In genomic region chr3:148089171-148089570, GRCh38 we compare ENCODE assay signal across 19 cellular contexts.
DNase-seq lines count a peak whose midpoint lies in the region; ATAC-seq and TF ChIP-seq lines count a peak whose summit lies in the region.
"Had no signal": no experiment of that assay in that cellular context is flagged by ENCODE, and none has a peak within 500 bp of the region (broad histone marks: within the 10 kb centered on the region; RNA-seq: fewer than 3 reads in every experiment).

No MANE protein-coding gene starts in this region.

- no peaks in the 10 kb centered on the region for H3K36me3 Mint-ChIP-seq in CD4-positive, CD25-positive, alpha-beta regulatory T cell

- ATAC-seq in CD4-positive, CD25-positive, alpha-beta regulatory T cell (ENCODE audit: low read depth in 2 of 2): peak in 1 of 2 donors; percentile 55
- ATAC-seq: GM23338, HepG2, K562, Panc1 had no signal

- H3K27ac ChIP-seq in CD4-positive, CD25-positive, alpha-beta regulatory T cell (ENCODE audit: insufficient read depth, low read length, poor library complexity, severe bottlenecking): no peak overlapping the region
- H3K27ac ChIP-seq in SK-N-SH (ENCODE audit: low read depth in 2 of 2, low read length in 1 of 2): peak overlapping the region in 1 of 2 experiments; percentile 69; a peak in 1 of 4 replicates
- H3K27ac ChIP-seq: C4-2B had no signal

- TF ChIP-seq EP300 in SK-N-SH (IDR thresholded peaks at IDR 0.05; ENCODE audit: borderline replicate concordance in 1 of 2, low read depth in 1 of 2, low read length in 1 of 2): peak; percentile 14 to 62; a peak in 2 of 4 replicates

- H3K4me3 ChIP-seq in CD4-positive, CD25-positive, alpha-beta regulatory T cell (ENCODE audit: low read depth, low read length): peak overlapping the region; percentile 4
- no peak overlapping the region for H3K4me3 ChIP-seq in SK-N-SH (ENCODE audit: low read depth in 2 of 2, low read length in 1 of 2)
- H3K4me3 ChIP-seq: GM23338, K562 had no signal

- no peak overlapping the region for H2AFZ ChIP-seq in SK-N-SH (ENCODE audit: low read depth)
- H2AFZ ChIP-seq: GM23338 had no signal

- H3K9me3 ChIP-seq in CD4-positive, CD25-positive, alpha-beta regulatory T cell (ENCODE audit: control insufficient read depth in 2 of 2, low read length in 2 of 2): no peaks in the 10 kb centered on the region
- no peaks in the 10 kb centered on the region for H3K9me3 ChIP-seq in SK-N-SH

- H3K4me3 Mint-ChIP-seq in CD4-positive, CD25-positive, alpha-beta regulatory T cell: peak overlapping the region in 3 of 4 donors; percentile 7 to 67 (median 51)
- H3K4me3 Mint-ChIP-seq: GM23338 had no signal

- H3K36me3 ChIP-seq in CD4-positive, CD25-positive, alpha-beta regulatory T cell (ENCODE audit: control insufficient read depth, insufficient read depth, low read length): no peaks in the 10 kb centered on the region
- H3K36me3 ChIP-seq in SK-N-SH (replicated peaks in 1 of 2; ENCODE audit: control insufficient read depth in 1 of 2, insufficient read depth in 2 of 2, low read length in 1 of 2): no peaks in the 10 kb centered on the region

- peaks cover 4 to 25% (median 5%) of the 10 kb centered on the region in 4 donors for H3K4me1 Mint-ChIP-seq in CD4-positive, CD25-positive, alpha-beta regulatory T cell

- no peak for TF ChIP-seq CTCF in SK-N-SH (IDR thresholded peaks at IDR 0.05)

- H3K27ac Mint-ChIP-seq in CD4-positive, CD25-positive, alpha-beta regulatory T cell: peak overlapping the region; percentile 49 to 62 (median 50)
- H3K27ac Mint-ChIP-seq: GM23338 had no signal

- no peaks in the 10 kb centered on the region for H3F3A ChIP-seq in SK-N-SH (replicated peaks; ENCODE audit: insufficient read depth)

- CTCF ChIA-PET in SK-N-SH (lab: Yijun Ruan, JAX): interaction anchor here (5.9 kb wide), 1 partner anchor 12 kb away, joined by 35 read pairs; no protein-coding TSS in a partner anchor

- DNase-seq in CD4-positive, CD25-positive, alpha-beta regulatory T cell: peak in 2 of 3 donors; percentile 27 to 37
- DNase-seq in LHCN-M2 (ENCODE audit: low read depth) (peak; percentile 68), SK-N-SH (no peak), myocyte (ENCODE audit: low read depth) (peak; percentile 62), GOT3 (lab: John Stamatoyannopoulos, UW) (no peak), NCI-H526 (lab: John Stamatoyannopoulos, UW) (no peak), T-helper 9 cell (no peak)
- DNase-seq: DMS53, HCEC 1CT, NCI-H1092 treated with DMSO at 0.1 percent for 48 hours, NCI-H1436 treated with DMSO at 0.1 percent for 48 hours, NCI-H1930, NCI-H748 treated with DMSO at 0.1 percent for 48 hours, SIG-M5 had no signal

- no peaks in the 10 kb centered on the region for H3K4me1 ChIP-seq in CD4-positive, CD25-positive, alpha-beta regulatory T cell (ENCODE audit: control insufficient read depth, insufficient read depth, low read length, poor library complexity, severe bottlenecking)
- H3K4me1 ChIP-seq in SK-N-SH (ENCODE audit: control insufficient read depth in 1 of 2, insufficient read depth in 2 of 2, low read depth in 1 of 2, low read length in 1 of 2): peaks cover 0 to 14% of the 10 kb centered on the region in 2 experiments; a peak in 2 of 4 replicates

- no peaks in the 10 kb centered on the region for H3K27me3 ChIP-seq in CD4-positive, CD25-positive, alpha-beta regulatory T cell (ENCODE audit: control insufficient read depth, insufficient read depth, low read length)
- H3K27me3 ChIP-seq in SK-N-SH (ENCODE audit: insufficient read depth): no peaks in the 10 kb centered on the region

- H3K79me2 ChIP-seq in SK-N-SH (ENCODE audit: insufficient read depth): no peaks in the 10 kb centered on the region

- H3K9ac ChIP-seq in SK-N-SH: no peak overlapping the region

- H3K9me2 ChIP-seq in SK-N-SH: no peaks in the 10 kb centered on the region

- POLR2A ChIA-PET in SK-N-SH (lab: Yijun Ruan, JAX): no interaction called here

- H3K9me3 Mint-ChIP-seq in CD4-positive, CD25-positive, alpha-beta regulatory T cell: peaks cover 0 to 6% (median 2%) of the 10 kb centered on the region in 7 donors
- H3K9me3 Mint-ChIP-seq: GM23338 had no signal

- H4K20me1 ChIP-seq in SK-N-SH (ENCODE audit: insufficient read depth): no peaks in the 10 kb centered on the region

- TF ChIP-seq RAD21 in SK-N-SH (IDR thresholded peaks at IDR 0.05; ENCODE audit: low read length): no peak

- H3K4me2 ChIP-seq in SK-N-SH: no peak overlapping the region
- H3K4me2 ChIP-seq: GM23338 had no signal

- no peaks in the 10 kb centered on the region for H3K27me3 Mint-ChIP-seq in CD4-positive, CD25-positive, alpha-beta regulatory T cell

TF ChIP-seq in SK-N-SH, 30 proteins besides CTCF, POLR2A, EP300 and RAD21:
- TF ChIP-seq FOXJ3 (CRISPR knock-in tag; IDR thresholded peaks at IDR 0.05): 0 out of 2 replicates have a peak, but pooled peaks have one; percentile 30
- no peak for TF ChIP-seq CHD2 (IDR thresholded peaks at IDR 0.05; ENCODE audit: low read length, partially characterized antibody)
- TF ChIP-seq FOXM1 (IDR thresholded peaks at IDR 0.05; ENCODE audit: low read depth): no peak
- no peak for TF ChIP-seq USF2 (IDR thresholded peaks at IDR 0.05; ENCODE audit: borderline replicate concordance, low read depth, low read length)
- TF ChIP-seq MEF2A (IDR thresholded peaks at IDR 0.05; ENCODE audit: borderline replicate concordance, low read depth): no peak
- TF ChIP-seq MXI1 (IDR thresholded peaks at IDR 0.05; ENCODE audit: low read depth, low read length): no peak
- TF ChIP-seq TAF1 (IDR thresholded peaks at IDR 0.05; ENCODE audit: borderline replicate concordance, low read depth, low read length): no peak
- TF ChIP-seq SMC3 (IDR thresholded peaks at IDR 0.05; ENCODE audit: low read depth, low read length): no peak
- TF ChIP-seq FOSL2 (IDR thresholded peaks at IDR 0.05; ENCODE audit: borderline replicate concordance, low read depth): no peak
- peak; percentile 68; the same call in 1 of the 2 replicates for TF ChIP-seq GATA2 (CRISPR knock-in tag; IDR thresholded peaks at IDR 0.05)
- peak; percentile 40 for TF ChIP-seq TCF12 (IDR thresholded peaks at IDR 0.05)
- TF ChIP-seq NFIC (IDR thresholded peaks at IDR 0.05; ENCODE audit: borderline replicate concordance): no peak

Comparison
In these comparisons a context has a peak if more than half of its experiments do, and no peak if none do; other contexts are left out.
1. DNase-seq: peak in CD4-positive, CD25-positive, alpha-beta regulatory T cell (2 of 3), LHCN-M2 (single experiment) and myocyte (single experiment); none in SK-N-SH (single experiment), GOT3 (single experiment), NCI-H526 (0 of 2) and T-helper 9 cell (single experiment).